20 cellular contexts compared by ENCODE assay signal in genomic region chr5:2579126-2579525, GRCh38.
A peak's percentile ranks its signal among the peaks of the same experiment; 100 is the strongest.
DNase-seq lines count a peak whose midpoint lies in the region; ATAC-seq and TF ChIP-seq lines count a peak whose summit lies in the region.
"Had no signal": no experiment of that assay in that cellular context is flagged by ENCODE, and none has a peak within 500 bp of the region (broad histone marks: within the 10 kb centered on the region; RNA-seq: fewer than 3 reads in every experiment).

No MANE protein-coding gene starts in this region.

- peak; percentile 16 for DNase-seq in NCI-H345 (lab: John Stamatoyannopoulos, UW)
- no peak for DNase-seq in NCI-H345 treated with DMSO at 0.1 percent for 48 hours (lab: John Stamatoyannopoulos, UW; ENCODE audit: unreplicated experiment)
- peak; percentile 20 to 57 for DNase-seq in NCI-H524 (lab: John Stamatoyannopoulos, UW)
- no peak for DNase-seq in foreskin keratinocyte
- DNase-seq in GM13977 (ENCODE audit: low spot score), result no peak
- DNase-seq in superior temporal gyrus (ENCODE audit: extremely low spot score), result no peak
- DNase-seq: activated CD4-positive, CD25-positive, alpha-beta regulatory T cell; activated CD8-positive, alpha-beta T cell treated with anti-CD3 and anti-CD28 coated beads for 36 hours; activated gamma-delta T cell treated with Interleukin-2 at 50 U/mL for 16 hours; activated T-cell treated with anti-CD3 and anti-CD28 coated beads for 4 hours; effector CD8-positive, alpha-beta T cell; gastrocnemius medialis; mammary epithelial cell; NCI-H187; NCI-H510A treated with DMSO at 0.1 percent for 48 hours; retina; stimulated activated naive CD4-positive, alpha-beta T cell had no signal

- H3K27me3 ChIP-seq in foreskin keratinocyte, result no peaks in the 10 kb centered on the region
- H3K27me3 ChIP-seq: gastrocnemius medialis had no signal

- peak; percentile 26 for TF ChIP-seq CTCF in foreskin keratinocyte (conservative IDR thresholded peaks at IDR 0.05)
- TF ChIP-seq CTCF in GM13977 (IDR thresholded peaks at IDR 0.05; ENCODE audit: extremely low read depth, insufficient read depth, missing control alignments), result no peak

- no peak overlapping the region for H3K27ac ChIP-seq in foreskin keratinocyte
- H3K27ac ChIP-seq: gastrocnemius medialis had no signal

- no peaks in the 10 kb centered on the region for H3K4me1 ChIP-seq in foreskin keratinocyte
- H3K4me1 ChIP-seq: gastrocnemius medialis had no signal

- no peak for ATAC-seq in foreskin keratinocyte
- no peak for ATAC-seq in HG03097 (IDR thresholded peaks at IDR 0.05; ENCODE audit: low FRiP score, unreplicated experiment)
- ATAC-seq in HG02571 (IDR thresholded peaks at IDR 0.05; ENCODE audit: unreplicated experiment), result no peak
- ATAC-seq: activated CD8-positive, alpha-beta T cell treated with anti-CD3 and anti-CD28 coated beads for 36 hours; esophagus mucosa; gastrocnemius medialis had no signal

- in situ Hi-C loops in GM13977 (cut with MboI; ENCODE audit: low pct_unique_long_range_greater_than_20kb, low sequenced_read_pairs, unreplicated experiment), result no loop called here

Comparison
In these comparisons a context has a peak if more than half of its experiments do, and no peak if none do; other contexts are left out.
1. DNase-seq: peak in NCI-H345 (single experiment) and NCI-H524 (2 of 2); none in NCI-H345 treated with DMSO at 0.1 percent for 48 hours (single experiment), foreskin keratinocyte (0 of 2), GM13977 (single experiment) and superior temporal gyrus (single experiment).